Comparison of ENCODE assay signal across 1 cellular context in genomic region chr21:43938751-43939442, GRCh38.
TF ChIP-seq lines count a peak whose summit lies in the region.

No MANE protein-coding gene starts in this region.

TF ChIP-seq in WTC11, 78 proteins besides CTCF, POLR2A, EP300 and RAD21 (continued from another document):
- TF ChIP-seq ZNF532 (CRISPR knock-in tag; IDR thresholded peaks at IDR 0.05; ENCODE audit: borderline replicate concordance) (no peak), ZSCAN18 (CRISPR knock-in tag; IDR thresholded peaks at IDR 0.05) (no peak), E2F5 (CRISPR knock-in tag; IDR thresholded peaks at IDR 0.05) (0 out of 2 replicates have a peak, but pooled peaks have one; percentile 27), ATF1 (CRISPR knock-in tag; IDR thresholded peaks at IDR 0.05) (no peak), ZBTB43 (CRISPR knock-in tag; IDR thresholded peaks at IDR 0.05) (no peak), USF1 (CRISPR knock-in tag; IDR thresholded peaks at IDR 0.05) (peak; percentile 79), NR3C1 (CRISPR knock-in tag; conservative IDR thresholded peaks at IDR 0.05; ENCODE audit: low read depth) (no peak), EMX1 (CRISPR knock-in tag; IDR thresholded peaks at IDR 0.05) (no peak), MYBL2 (CRISPR knock-in tag; IDR thresholded peaks at IDR 0.05) (no peak), SMAD3 (CRISPR knock-in tag; IDR thresholded peaks at IDR 0.05; ENCODE audit: borderline replicate concordance) (no peak), HMGA2 (CRISPR knock-in tag; IDR thresholded peaks at IDR 0.05) (no peak), ZNF416 (CRISPR knock-in tag; IDR thresholded peaks at IDR 0.05) (no peak)
